15 cellular contexts compared by ENCODE assay signal in genomic region chr12:79644274-79645234, GRCh38. TPM values are rescaled to one million over a fixed set of nuclear protein-coding genes. Genes with fewer than 3 reads are reported as not detected.
DNase-seq lines count a peak whose midpoint lies in the region; ATAC-seq and TF ChIP-seq lines count a peak whose summit lies in the region.
"Had no signal": no experiment of that assay in that cellular context is flagged by ENCODE, and none has a peak within 500 bp of the region (broad histone marks: within the 10 kb centered on the region; RNA-seq: fewer than 3 reads in every experiment).

No MANE protein-coding gene starts in this region.

- H3K4me2 ChIP-seq in GM23338 = peak overlapping the region; percentile 53; the same call in 1 of the 2 replicates

- no peaks in the 10 kb centered on the region for H3K27me3 ChIP-seq in GM23338 (ENCODE audit: insufficient read depth)
- no peaks in the 10 kb centered on the region for H3K27me3 ChIP-seq in left lung
- H3K27me3 ChIP-seq: ascending aorta had no signal

- peaks cover 2% of the 10 kb centered on the region for H3K27me3 Mint-ChIP-seq in GM23338 (ENCODE audit: insufficient read depth, low read depth, poor library complexity)
- peaks cover 2% of the 10 kb centered on the region for H3K27me3 Mint-ChIP-seq in activated CD4-positive, alpha-beta memory T cell treated with anti-CD3 and anti-CD28 coated beads, Interleukin-2, amount 10 ng/mL, durations not matched to agents 7 days and 5 days

- H3K9me2 ChIP-seq in GM23338 (ENCODE audit: insufficient read depth) = no peaks in the 10 kb centered on the region

- peaks cover 100% of the 10 kb centered on the region for H3K79me2 ChIP-seq in GM23338 (replicated peaks; ENCODE audit: insufficient read depth)

- no peak overlapping the region for H2AFZ ChIP-seq in GM23338

- peak; percentile 22 for ATAC-seq in GM18907 (IDR thresholded peaks at IDR 0.05; ENCODE audit: unreplicated experiment)
- no peak for ATAC-seq in GM23338
- peak; percentile 4 for ATAC-seq in HG03442 (IDR thresholded peaks at IDR 0.05; ENCODE audit: unreplicated experiment)
- ATAC-seq in left lung = peak; percentile 52
- ATAC-seq: right cardiac atrium had no signal

- 0 out of 3 replicates have a peak overlapping the region, but pooled peaks have one; percentile 24 for H3K4me3 Mint-ChIP-seq in GM23338
- H3K4me3 Mint-ChIP-seq in activated CD4-positive, alpha-beta memory T cell treated with anti-CD3 and anti-CD28 coated beads, Interleukin-2, amount 10 ng/mL, durations not matched to agents 7 days and 5 days = no peak overlapping the region
- H3K4me3 Mint-ChIP-seq: activated T-helper 1 cell treated with anti-CD3 and anti-CD28 coated beads, Interleukin-12 subunit alpha, Interleukin-12 subunit beta, Interleukin-2, Interleukin-4 antibody, amounts not matched to agents 30 ng/mL and 10 ng/mL and 1 ng/mL, durations not matched to agents 14 hours and 24 hours and 36 hours had no signal

- H3K9me3 ChIP-seq in left lung = no peaks in the 10 kb centered on the region
- H3K9me3 ChIP-seq: ascending aorta had no signal

- H3K4me3 ChIP-seq in GM23338 (no peak overlapping the region), left lung (no peak overlapping the region)
- H3K4me3 ChIP-seq: ascending aorta had no signal

- peak overlapping the region; percentile 25; the same call in 1 of the 2 replicates for H3K27ac Mint-ChIP-seq in GM23338
- H3K27ac Mint-ChIP-seq in activated CD4-positive, alpha-beta memory T cell treated with anti-CD3 and anti-CD28 coated beads, Interleukin-2, amount 10 ng/mL, durations not matched to agents 7 days and 5 days = no peak overlapping the region
- H3K27ac Mint-ChIP-seq: activated T-helper 1 cell treated with anti-CD3 and anti-CD28 coated beads, Interleukin-12 subunit alpha, Interleukin-12 subunit beta, Interleukin-2, Interleukin-4 antibody, amounts not matched to agents 30 ng/mL and 10 ng/mL and 1 ng/mL, durations not matched to agents 14 hours and 24 hours and 36 hours had no signal

- peaks cover 49% of the 10 kb centered on the region for H3K4me1 ChIP-seq in GM23338 (ENCODE audit: insufficient read depth)
- H3K4me1 ChIP-seq in left lung = peaks cover 0 to 11% of the 10 kb centered on the region in 2 donors

- peaks cover 51% of the 10 kb centered on the region for H3K4me1 Mint-ChIP-seq in GM23338
- H3K4me1 Mint-ChIP-seq in activated CD4-positive, alpha-beta memory T cell treated with anti-CD3 and anti-CD28 coated beads, Interleukin-2, amount 10 ng/mL, durations not matched to agents 7 days and 5 days = no peaks in the 10 kb centered on the region

- no peaks in the 10 kb centered on the region for H3F3A ChIP-seq in GM23338 (replicated peaks; ENCODE audit: low read depth)

- POLR2A ChIA-PET in activated CD4-positive, alpha-beta memory T cell treated with anti-CD3 and anti-CD28 coated beads, Interleukin-2, amount 10 ng/mL, durations not matched to agents 7 days and 5 days (lab: Charles Lee) = no interaction called here

- H3K27ac ChIP-seq in GM23338 (ENCODE audit: low read depth) (no peak overlapping the region), left lung (no peak overlapping the region)
- H3K27ac ChIP-seq: ascending aorta, C4-2B had no signal

- peaks cover 10% of the 10 kb centered on the region; the same call in 1 of the 3 replicates for H3K9me3 Mint-ChIP-seq in GM23338
- H3K9me3 Mint-ChIP-seq in activated CD4-positive, alpha-beta memory T cell treated with anti-CD3 and anti-CD28 coated beads, Interleukin-2, amount 10 ng/mL, durations not matched to agents 7 days and 5 days = no peaks in the 10 kb centered on the region
- H3K9me3 Mint-ChIP-seq: activated T-helper 1 cell treated with anti-CD3 and anti-CD28 coated beads, Interleukin-12 subunit alpha, Interleukin-12 subunit beta, Interleukin-2, Interleukin-4 antibody, amounts not matched to agents 30 ng/mL and 10 ng/mL and 1 ng/mL, durations not matched to agents 14 hours and 24 hours and 36 hours had no signal

- H3K36me3 Mint-ChIP-seq in GM23338 (ENCODE audit: low read depth) = peaks cover 22% of the 10 kb centered on the region
- H3K36me3 Mint-ChIP-seq in activated CD4-positive, alpha-beta memory T cell treated with anti-CD3 and anti-CD28 coated beads, Interleukin-2, amount 10 ng/mL, durations not matched to agents 7 days and 5 days (ENCODE audit: low read depth) = no peaks in the 10 kb centered on the region

- TF ChIP-seq CTCF in GM23338 (conservative IDR thresholded peaks at IDR 0.05; ENCODE audit: low read depth in 2 of 2) = no peak
- no peak for TF ChIP-seq CTCF in left lung (IDR thresholded peaks at IDR 0.05)

- intact Hi-C loops in left lung (cut with DNase I) = no loop called here

- DNase-seq in GM23338 (ENCODE audit: low spot score) = no peak
- no peak for DNase-seq in left lung
- no peak for DNase-seq in NOMO-1 (lab: John Stamatoyannopoulos, UW; ENCODE audit: unreplicated experiment in 2 of 2)
- DNase-seq in NCI-H2171 treated with DMSO at 0.1 percent for 48 hours (lab: John Stamatoyannopoulos, UW) = no peak
- DNase-seq in activated CD4-positive, alpha-beta memory T cell treated with anti-CD3 and anti-CD28 coated beads, Interleukin-2, amount 10 ng/mL, durations not matched to agents 7 days and 5 days = no peak
- DNase-seq in NCI-H446 (lab: John Stamatoyannopoulos, UW) = no peak
- DNase-seq: effector CD8-positive, alpha-beta T cell; KBM-7; NCI-H1694 treated with DMSO at 0.1 percent for 48 hours; right cardiac atrium had no signal

- CTCF ChIA-PET in activated CD4-positive, alpha-beta memory T cell treated with anti-CD3 and anti-CD28 coated beads, Interleukin-2, amount 10 ng/mL, durations not matched to agents 7 days and 5 days (lab: Charles Lee) = no interaction called here

- peaks cover 66% of the 10 kb centered on the region for H4K20me1 ChIP-seq in GM23338 (replicated peaks; ENCODE audit: insufficient read depth)

- H3K36me3 ChIP-seq in GM23338 (ENCODE audit: insufficient read depth) (no peaks in the 10 kb centered on the region; the same call in 1 of the 2 replicates), left lung (no peaks in the 10 kb centered on the region)
- H3K36me3 ChIP-seq: ascending aorta had no signal

TF ChIP-seq in GM23338, 12 proteins besides CTCF, POLR2A, EP300 and RAD21:
- TF ChIP-seq EZH2 (IDR thresholded peaks at IDR 0.05; ENCODE audit: low read depth, unreplicated experiment) = no peak

RNA-seq across cellular contexts. Expression of gene PAWR, which starts 46.2 kb away (rescaled TPM):
- total RNA-seq in GM23338 (2014; rRNA removed; shearing (Covaris generic)) = 159 and 180 TPM in 2 replicates
- 136 and 149 TPM in 2 replicates for polyA plus RNA-seq in GM23338 (2016; fragmentation: Nextera tagmentation; extraction: Ambion mirVana)
- total RNA-seq in left lung = 10 to 100 TPM; 54.6 to 70.5 TPM
- total RNA-seq in activated CD4-positive, alpha-beta memory T cell treated with anti-CD3 and anti-CD28 coated beads, Interleukin-2, amount 10 ng/mL, durations not matched to agents 7 days and 5 days = 1 to 10 TPM; 1.0 to 3.3 TPM

Comparison
In these comparisons a context has a peak if more than half of its experiments do, and no peak if none do; other contexts are left out.
1. RNA of gene PAWR, which starts 46.2 kb away (total RNA-seq): 159 to 180 TPM in GM23338 and 54.6 to 70.5 TPM in left lung; 1.0 to 3.3 TPM in activated CD4-positive, alpha-beta memory T cell treated with anti-CD3 and anti-CD28 coated beads, Interleukin-2, amount 10 ng/mL, durations not matched to agents 7 days and 5 days; every median in the first group is over 10 times any median in the second.